9 cellular contexts compared by ENCODE assay signal in genomic region chr10:84264611-84265141, GRCh38. TPM values are rescaled to one million over a fixed set of nuclear protein-coding genes. Genes with fewer than 3 reads are reported as not detected.
A peak's percentile ranks its signal among the peaks of the same experiment; 100 is the strongest.
DNase-seq lines count a peak whose midpoint lies in the region; ATAC-seq and TF ChIP-seq lines count a peak whose summit lies in the region.
"Had no signal": no experiment of that assay in that cellular context is flagged by ENCODE, and none has a peak within 500 bp of the region (broad histone marks: within the 10 kb centered on the region; RNA-seq: fewer than 3 reads in every experiment).

No MANE protein-coding gene starts in this region.

- H3K36me3 ChIP-seq in gastrocnemius medialis, result no peaks in the 10 kb centered on the region
- H3K36me3 ChIP-seq: BLaER1 treated with 17β-estradiol and CSF1 and Interleukin-3, amounts not matched to agents 10 nM and 100 nM had no signal

- peak; percentile 78 to 92 (median 82) for TF ChIP-seq CTCF in gastrocnemius medialis (IDR thresholded peaks at IDR 0.05 in 4 of 5, conservative IDR thresholded peaks at IDR 0.05 in 1 of 5)

- POLR2A ChIA-PET in T-cell (lab: Charles Lee), result no interaction called here

- CTCF ChIA-PET in T-cell (lab: Charles Lee), result interaction anchor here (0.6 to 5.9 kb wide), 18 partner anchors 9 to 278 kb away, joined by 3 to 93 read pairs (median 3); partner anchors contain the start of gene CCSER2 (in 1 of the 2)

- in situ Hi-C loops in gastrocnemius medialis (cut with MboI; ENCODE audit: low sequenced_read_pairs in 4 of 4), result loop anchor here (5.0 to 10.0 kb wide), 5 partner anchors 100 to 278 kb away; no protein-coding TSS in a partner anchor

- H3K4me3 ChIP-seq in gastrocnemius medialis, result no peak overlapping the region
- H3K4me3 ChIP-seq: BLaER1 treated with 17β-estradiol and CSF1 and Interleukin-3, amounts not matched to agents 10 nM and 100 nM had no signal

- H3K4me3 Mint-ChIP-seq in T-cell, result no peak overlapping the region

- H3K27ac ChIP-seq in gastrocnemius medialis, result no peak overlapping the region
- H3K27ac ChIP-seq: BLaER1 treated with 17β-estradiol and CSF1 and Interleukin-3, amounts not matched to agents 10 nM and 100 nM had no signal

- no peak for TF ChIP-seq POLR2A in gastrocnemius medialis (IDR thresholded peaks at IDR 0.05)

- peaks cover 0 to 5% (median 2%) of the 10 kb centered on the region in 3 donors for H3K27me3 ChIP-seq in gastrocnemius medialis
- H3K27me3 ChIP-seq: BLaER1 treated with 17β-estradiol and CSF1 and Interleukin-3, amounts not matched to agents 10 nM and 100 nM had no signal

- DNase-seq in DMS79 treated with DMSO at 0.1 percent for 48 hours (lab: John Stamatoyannopoulos, UW) (peak; percentile 39), DMS79 (lab: John Stamatoyannopoulos, UW) (no peak), NCI-H1048 (lab: John Stamatoyannopoulos, UW) (peak; percentile 9), T-cell (peak; percentile 31 to 76 (median 64)), amygdala (lab: John Stamatoyannopoulos, UW) (peak in 52 of 56 donors; percentile 19 to 89 (median 58)), hippocampal formation (lab: John Stamatoyannopoulos, UW) (peak; percentile 49 to 63), gastrocnemius medialis (peak; percentile 16 to 49)

- H3K9me3 ChIP-seq in gastrocnemius medialis, result no peaks in the 10 kb centered on the region
- H3K9me3 ChIP-seq: BLaER1 treated with 17β-estradiol and CSF1 and Interleukin-3, amounts not matched to agents 10 nM and 100 nM had no signal

- intact Hi-C loops in gastrocnemius medialis (cut with DNase I; ENCODE audit: low total_unique reads), result loop anchor here (1.0 kb wide), 2 partner anchors 111 to 273 kb away; no protein-coding TSS in a partner anchor

- H3K9me3 Mint-ChIP-seq in T-cell, result no peaks in the 10 kb centered on the region

- no peaks in the 10 kb centered on the region for H3K36me3 Mint-ChIP-seq in T-cell

- peak; percentile 78 for ATAC-seq in HG02623 (IDR thresholded peaks at IDR 0.05; ENCODE audit: unreplicated experiment)
- ATAC-seq in T-cell (replicated peaks in 1 of 4), result peak; percentile 88 to 98 (median 92)
- ATAC-seq in gastrocnemius medialis, result peak; percentile 80 to 82

- H3K27me3 Mint-ChIP-seq in T-cell, result peaks cover 24 to 30% of the 10 kb centered on the region in 2 donors

- no peaks in the 10 kb centered on the region for H3K4me1 ChIP-seq in gastrocnemius medialis

- peaks cover 5 to 11% (median 7%) of the 10 kb centered on the region in 3 donors for H3K4me1 Mint-ChIP-seq in T-cell

- no peak overlapping the region for H3K27ac Mint-ChIP-seq in T-cell

RNA-seq across cellular contexts. Expression of gene RGR, which starts 19.8 kb away (rescaled TPM):
- total RNA-seq in T-cell (not detected), gastrocnemius medialis (under 1 TPM in 1 of 4 donors, not detected in 3; 0.22 TPM)

RNA-seq across cellular contexts. Expression of gene LRIT1, which starts 23.3 kb away (rescaled TPM):
- total RNA-seq in T-cell, result not detected
- not detected for total RNA-seq in gastrocnemius medialis

RNA-seq across cellular contexts. Expression of gene LRIT2, which starts 39.3 kb away (rescaled TPM):
- total RNA-seq in T-cell (not detected), gastrocnemius medialis (not detected)
